8 cellular contexts compared by ENCODE assay signal in genomic region chrX:13473666-13474516, GRCh38.
DNase-seq lines count a peak whose midpoint lies in the region; ATAC-seq and TF ChIP-seq lines count a peak whose summit lies in the region.

No MANE protein-coding gene starts in this region.

- H3K9me3 ChIP-seq in thyroid gland, result no peaks in the 10 kb centered on the region

- peaks cover 32% of the 10 kb centered on the region for H3K4me1 Mint-ChIP-seq in activated CD4-positive, alpha-beta T cell treated with anti-CD3 and anti-CD28 coated beads, Interleukin-2, amount 10 ng/mL, durations not matched to agents 7 days and 5 days

- peaks cover 0 to 8% of the 10 kb centered on the region in 2 donors for H3K4me1 ChIP-seq in thyroid gland

- TF ChIP-seq POLR2A in thyroid gland (IDR thresholded peaks at IDR 0.05), result no peak

- no peaks in the 10 kb centered on the region for H3K27me3 ChIP-seq in thyroid gland

- DNase-seq in activated CD4-positive, alpha-beta T cell treated with anti-CD3 and anti-CD28 coated beads, Interleukin-2, amount 10 ng/mL, durations not matched to agents 7 days and 5 days, result peak; percentile 9
- DNase-seq in left ventricle myocardium superior (no peak), thyroid gland (no peak), NCI-H446 (lab: John Stamatoyannopoulos, UW) (no peak), NCI-H748 (lab: John Stamatoyannopoulos, UW; ENCODE audit: unreplicated experiment) (no peak)

- intact Hi-C loops in left ventricle myocardium superior (cut with micrococcal nuclease) (no loop called here), thyroid gland (cut with DNase I) (no loop called here)

- no peaks in the 10 kb centered on the region for H3K9me3 Mint-ChIP-seq in activated CD4-positive, alpha-beta T cell treated with anti-CD3 and anti-CD28 coated beads, Interleukin-2, amount 10 ng/mL, durations not matched to agents 7 days and 5 days

- ATAC-seq in GM18511 (IDR thresholded peaks at IDR 0.05; ENCODE audit: unreplicated experiment) (peak; percentile 90), HG02571 (IDR thresholded peaks at IDR 0.05; ENCODE audit: unreplicated experiment) (peak; percentile 83), left ventricle myocardium superior (peak; percentile 89), HG03469 (IDR thresholded peaks at IDR 0.05; ENCODE audit: unreplicated experiment) (no peak)

- peak overlapping the region; percentile 58 for H3K4me3 Mint-ChIP-seq in activated CD4-positive, alpha-beta T cell treated with anti-CD3 and anti-CD28 coated beads, Interleukin-2, amount 10 ng/mL, durations not matched to agents 7 days and 5 days

- TF ChIP-seq CTCF in thyroid gland (IDR thresholded peaks at IDR 0.05), result no peak

- no peak overlapping the region for H3K4me3 ChIP-seq in thyroid gland (replicated peaks in 1 of 3)

- H3K27ac ChIP-seq in thyroid gland, result peak overlapping the region in 2 of 3 donors; percentile 58 to 67

- peaks cover 4% of the 10 kb centered on the region for H3K36me3 Mint-ChIP-seq in activated CD4-positive, alpha-beta T cell treated with anti-CD3 and anti-CD28 coated beads, Interleukin-2, amount 10 ng/mL, durations not matched to agents 7 days and 5 days (ENCODE audit: low read depth)

- H3K27ac Mint-ChIP-seq in activated CD4-positive, alpha-beta T cell treated with anti-CD3 and anti-CD28 coated beads, Interleukin-2, amount 10 ng/mL, durations not matched to agents 7 days and 5 days, result peak overlapping the region; percentile 96

- no peaks in the 10 kb centered on the region for H3K27me3 Mint-ChIP-seq in activated CD4-positive, alpha-beta T cell treated with anti-CD3 and anti-CD28 coated beads, Interleukin-2, amount 10 ng/mL, durations not matched to agents 7 days and 5 days

- no peaks in the 10 kb centered on the region for H3K36me3 ChIP-seq in thyroid gland

- POLR2A ChIA-PET in activated CD4-positive, alpha-beta T cell treated with anti-CD3 and anti-CD28 coated beads, Interleukin-2, amount 10 ng/mL, durations not matched to agents 7 days and 5 days (lab: Charles Lee), result interaction anchor here (0.7 kb wide), 1 partner anchor 21 kb away, joined by 3 read pairs; no protein-coding TSS in a partner anchor

- WGBS in thyroid gland, 2 donors, result 54 to 71% methylated on average over 8 to 9 of the region's 9 CpGs

- CTCF ChIA-PET in activated CD4-positive, alpha-beta T cell treated with anti-CD3 and anti-CD28 coated beads, Interleukin-2, amount 10 ng/mL, durations not matched to agents 7 days and 5 days (lab: Charles Lee), result interaction anchor here (0.6 to 1.8 kb wide), 3 partner anchors 15 to 527 kb away, joined by 3 to 5 read pairs (median 4); no protein-coding TSS in a partner anchor
